In genomic region chr7:92696584-92696983, GRCh38 we compare ENCODE assay signal across 1 cellular context.
A peak's percentile ranks its signal among the peaks of the same experiment; 100 is the strongest.
TF ChIP-seq lines count a peak whose summit lies in the region.

No MANE protein-coding gene starts in this region.

TF ChIP-seq in HepG2, 621 proteins besides CTCF, POLR2A, EP300 and RAD21 (continued from another document):
- TF ChIP-seq ZBTB10 (CRISPR knock-in tag; IDR thresholded peaks at IDR 0.05; ENCODE audit: borderline replicate concordance) (0 out of 2 replicates have a peak, but pooled peaks have one; percentile 20), ZBTB20 (CRISPR knock-in tag; IDR thresholded peaks at IDR 0.05; ENCODE audit: borderline replicate concordance, low read depth) (no peak), HOXA9 (CRISPR knock-in tag; IDR thresholded peaks at IDR 0.05; ENCODE audit: borderline replicate concordance) (no peak), NR2F2 (IDR thresholded peaks at IDR 0.05; ENCODE audit: borderline replicate concordance, low read depth) (no peak), RXRA (CRISPR knock-in tag; IDR thresholded peaks at IDR 0.05) (no peak), ZNF24 (IDR thresholded peaks at IDR 0.05) (no peak), ELF1 (CRISPR knock-in tag; IDR thresholded peaks at IDR 0.05) (no peak), CEBPB (IDR thresholded peaks at IDR 0.05; ENCODE audit: borderline replicate concordance, low read depth, low read length) (peak; percentile 57), ZHX2 (IDR thresholded peaks at IDR 0.05; ENCODE audit: low read depth) (no peak), ZHX2 (CRISPR knock-in tag; IDR thresholded peaks at IDR 0.05; ENCODE audit: borderline replicate concordance) (no peak)
